ENCODE assay signal across 1 cellular context in genomic region chr9:136951541-136952353, GRCh38.
TF ChIP-seq lines count a peak whose summit lies in the region.

Gene LCN12, plus strand, starts transcription at chr9:136952273. Its CDS starts 55 bp downstream, at chr9:136952328.

TF ChIP-seq in HepG2, 621 proteins besides CTCF, POLR2A, EP300 and RAD21:
- no peak for TF ChIP-seq GATAD2A (CRISPR knock-in tag; IDR thresholded peaks at IDR 0.05)
- no peak for TF ChIP-seq ZNF7 (CRISPR knock-in tag; IDR thresholded peaks at IDR 0.05)
- TF ChIP-seq NR2F2 (IDR thresholded peaks at IDR 0.05; ENCODE audit: borderline replicate concordance, low read depth) = no peak
- TF ChIP-seq ZNF335 (CRISPR knock-in tag; IDR thresholded peaks at IDR 0.05) = no peak
- no peak for TF ChIP-seq ZBTB40 (IDR thresholded peaks at IDR 0.05)
- TF ChIP-seq ZBTB40 (CRISPR knock-in tag; IDR thresholded peaks at IDR 0.05) = no peak
- no peak for TF ChIP-seq ZNF619 (CRISPR knock-in tag; IDR thresholded peaks at IDR 0.05)
- no peak for TF ChIP-seq ZNF772 (CRISPR knock-in tag; IDR thresholded peaks at IDR 0.05)
- TF ChIP-seq ISL2 (CRISPR knock-in tag; IDR thresholded peaks at IDR 0.05) = no peak
- TF ChIP-seq MED13 (CRISPR knock-in tag; IDR thresholded peaks at IDR 0.05) = no peak
- TF ChIP-seq KDM5B (CRISPR knock-in tag; IDR thresholded peaks at IDR 0.05; ENCODE audit: borderline replicate concordance) = no peak
- no peak for TF ChIP-seq BCL3 (CRISPR knock-in tag; IDR thresholded peaks at IDR 0.05)
- no peak for TF ChIP-seq ZSCAN20 (CRISPR knock-in tag; IDR thresholded peaks at IDR 0.05; ENCODE audit: borderline replicate concordance)
- no peak for TF ChIP-seq MLXIP (CRISPR knock-in tag; IDR thresholded peaks at IDR 0.05; ENCODE audit: borderline replicate concordance)
- no peak for TF ChIP-seq BCLAF1 (IDR thresholded peaks at IDR 0.05)
- no peak for TF ChIP-seq ZNF740 (CRISPR knock-in tag; IDR thresholded peaks at IDR 0.05)
